Comparison of ENCODE assay signal across 32 cellular contexts in the genomic region with DNA sequence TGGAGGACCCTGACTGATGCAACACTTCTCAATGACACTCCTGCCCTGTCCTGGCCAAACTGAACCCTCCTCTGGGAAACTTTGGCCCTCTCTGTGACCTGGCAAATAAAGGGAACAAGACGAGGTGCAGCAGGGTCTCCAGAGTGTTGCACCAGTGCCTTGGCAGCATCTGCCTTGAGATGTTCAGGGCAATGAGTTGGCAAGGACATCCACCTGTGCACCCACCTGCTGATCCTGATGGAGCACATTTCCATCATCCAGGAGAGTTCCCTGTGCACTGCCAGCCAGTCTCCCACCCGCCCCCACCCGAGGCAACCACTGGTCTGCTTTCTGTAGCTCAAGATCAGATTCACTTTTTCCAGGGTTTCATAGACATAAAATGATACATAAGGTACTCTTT.
"Had no signal": no experiment of that assay in that cellular context is flagged by ENCODE, and none has a peak within 500 bp of the region (broad histone marks: within the 10 kb centered on the region; RNA-seq: fewer than 3 reads in every experiment).

No MANE protein-coding gene starts in this region.

- H3K4me2 ChIP-seq: PC-9 had no signal

- H3K36me3 Mint-ChIP-seq: T-cell had no signal

- H3K4me3 ChIP-seq: MG63, PC-9, SJCRH30, SK-N-MC had no signal

- DNase-seq: Kasumi-1, MG63, NCI-H1048, NCI-H1092 treated with DMSO at 0.1 percent for 48 hours, NCI-H1105 treated with DMSO at 0.1 percent for 48 hours, NCI-H1417, NCI-H1436, NCI-H146, NCI-H1694, NCI-H187, NCI-H1930, NCI-H2029 treated with DMSO at 0.1 percent for 48 hours, NCI-H2081 treated with DMSO at 0.1 percent for 48 hours, NCI-H2107, NCI-H2171, NCI-H226, NCI-H446 treated with DMSO at 0.1 percent for 48 hours, NCI-H510A, NCI-H524, NCI-H526 treated with DMSO at 0.1 percent for 48 hours, NCI-H774, PC-9, SHP77, SIG-M5, SJCRH30, T-cell had no signal

- H3K27ac ChIP-seq: PC-9, RWPE1, SJCRH30, SK-N-MC had no signal

- H3K4me1 ChIP-seq: SJCRH30 had no signal

- ATAC-seq: Panc1, Right ventricle myocardium inferior, SK-N-SH treated with all-trans-retinoic acid at 6 μM for 48 hours, T-cell had no signal

- H3K4me3 Mint-ChIP-seq: T-cell had no signal

- H3K36me3 ChIP-seq: MG63, SJCRH30 had no signal

- H3K27ac Mint-ChIP-seq: T-cell had no signal

- H3K27me3 ChIP-seq: MG63, SJCRH30 had no signal

- FAIRE-seq: RCC 7860 had no signal

- H3K4me1 Mint-ChIP-seq: T-cell had no signal

- H2AFZ ChIP-seq: PC-9 had no signal

- H3K9me3 ChIP-seq: SJCRH30 had no signal
